ENCODE assay signal across 10 cellular contexts in genomic region chr10:95247200-95247880, GRCh38. TPM values are rescaled to one million over a fixed set of nuclear protein-coding genes. Genes with fewer than 3 reads are reported as not detected.
DNase-seq lines count a peak whose midpoint lies in the region; ATAC-seq, FAIRE-seq and TF ChIP-seq lines count a peak whose summit lies in the region.
"Had no signal": no experiment of that assay in that cellular context is flagged by ENCODE, and none has a peak within 500 bp of the region (broad histone marks: within the 10 kb centered on the region; RNA-seq: fewer than 3 reads in every experiment).

No MANE protein-coding gene starts in this region.

- H3K4me2 ChIP-seq in A549, result peak overlapping the region; percentile 7; the same call in 1 of the 3 replicates

- TF ChIP-seq EP300 in A549 (IDR thresholded peaks at IDR 0.05), result no peak

- no peak for FAIRE-seq in A549 (lab: Jason Lieb, UNC)

- H3K36me3 ChIP-seq in muscle layer of duodenum (ENCODE audit: control insufficient read depth in 1 of 2, insufficient read depth in 2 of 2, low read length in 2 of 2), result peaks cover 0 to 28% of the 10 kb centered on the region in 2 donors

- no peak overlapping the region for H3K4me3 ChIP-seq in A549
- H3K4me3 ChIP-seq in muscle layer of duodenum (ENCODE audit: low read depth in 1 of 2, low read length in 2 of 2), result no peak overlapping the region

- POLR2A ChIA-PET in A549 (lab: Yijun Ruan, JAX), result interaction anchor here (1.5 kb wide), 1 partner anchor 42 kb away, joined by 4 read pairs; no protein-coding TSS in a partner anchor

- no peaks in the 10 kb centered on the region for H3K27me3 ChIP-seq in muscle layer of duodenum (ENCODE audit: low read depth, low read length)

- 42% methylated on average over 6 of the region's 6 CpGs for WGBS in A549 (ENCODE audit: missing lambda C conversion rate)

- CTCF ChIA-PET in A549 (lab: Yijun Ruan, JAX), result interaction anchor here (0.7 to 18.4 kb wide), 33 partner anchors 9 to 633 kb away, joined by 3 to 637 read pairs (median 8); partner anchors contain the start of gene PDLIM1

- no peak for TF ChIP-seq CTCF in A549 (IDR thresholded peaks at IDR 0.05)

- H3K9me3 ChIP-seq in A549 (no peaks in the 10 kb centered on the region), muscle layer of duodenum (ENCODE audit: control insufficient read depth in 1 of 2, low read length in 2 of 2) (no peaks in the 10 kb centered on the region)

- peak in 1 of 2 experiments; percentile 21; a peak in 3 of 6 replicates for ATAC-seq in A549
- ATAC-seq in HG03520 (IDR thresholded peaks at IDR 0.05; ENCODE audit: unreplicated experiment), result no peak
- no peak for ATAC-seq in HG03039 (IDR thresholded peaks at IDR 0.05; ENCODE audit: unreplicated experiment)
- ATAC-seq in HG03342 (IDR thresholded peaks at IDR 0.05; ENCODE audit: unreplicated experiment), result no peak

- DNase-seq in A549 (ENCODE audit: low read depth in 1 of 2, low spot score in 1 of 2) (no peak), LHCN-M2 (ENCODE audit: low read depth) (peak; percentile 45), dermis blood vessel endothelial cell (peak; percentile 39), hypothalamus (lab: John Stamatoyannopoulos, UW) (no peak)

- no peak for TF ChIP-seq RAD21 in A549 (conservative IDR thresholded peaks at IDR 0.05 in 1 of 2, IDR thresholded peaks at IDR 0.05 in 1 of 2)

- H3K27ac ChIP-seq in A549 (peak overlapping the region; percentile 20 to 33; a peak in 4 of 6 replicates), muscle layer of duodenum (ENCODE audit: low read length) (peak overlapping the region; percentile 49)
- H3K27ac ChIP-seq: C4-2B had no signal

- peaks cover 28% of the 10 kb centered on the region for H3K4me1 ChIP-seq in A549
- H3K4me1 ChIP-seq in muscle layer of duodenum (ENCODE audit: control insufficient read depth in 1 of 2, insufficient read depth in 2 of 2, low read length in 2 of 2), result peaks cover 4 to 15% of the 10 kb centered on the region in 2 donors

- TF ChIP-seq POLR2A in A549 (IDR thresholded peaks at IDR 0.05; ENCODE audit: low read length), result no peak

TF ChIP-seq in A549, 52 proteins besides CTCF, POLR2A, EP300 and RAD21:
- TF ChIP-seq GATA3 (IDR thresholded peaks at IDR 0.05; ENCODE audit: borderline replicate concordance) (no peak), USF2 (IDR thresholded peaks at IDR 0.05) (no peak), SREBF2 (IDR thresholded peaks at IDR 0.05) (no peak), BHLHE40 (IDR thresholded peaks at IDR 0.05; ENCODE audit: low read depth, low read length) (no peak), HOXA7 (CRISPR knock-in tag; IDR thresholded peaks at IDR 0.05) (no peak), NR3C1 (IDR thresholded peaks at IDR 0.05) (no peak), FOXS1 (CRISPR knock-in tag; IDR thresholded peaks at IDR 0.05) (no peak), ESRRA (IDR thresholded peaks at IDR 0.05; ENCODE audit: borderline replicate concordance, low read length) (no peak), TFCP2L1 (CRISPR knock-in tag; IDR thresholded peaks at IDR 0.05) (no peak), MAX (IDR thresholded peaks at IDR 0.05) (no peak), JUNB (IDR thresholded peaks at IDR 0.05) (no peak), FOSB (CRISPR knock-in tag; IDR thresholded peaks at IDR 0.05) (no peak), JUN (IDR thresholded peaks at IDR 0.05) (no peak), REST (IDR thresholded peaks at IDR 0.05) (no peak), ATOH8 (CRISPR knock-in tag; IDR thresholded peaks at IDR 0.05; ENCODE audit: low read depth) (no peak), KDM1A (IDR thresholded peaks at IDR 0.05; ENCODE audit: low read depth) (no peak), FOSL2 (IDR thresholded peaks at IDR 0.05) (no peak), FOSL2 (CRISPR knock-in tag; IDR thresholded peaks at IDR 0.05) (no peak), CBX8 (IDR thresholded peaks at IDR 0.05) (no peak), ZC3H11A (IDR thresholded peaks at IDR 0.05) (no peak), TP53 (CRISPR knock-in tag; IDR thresholded peaks at IDR 0.05) (no peak)

RNA-seq across cellular contexts. Expression of gene PDLIM1, which starts 43.5 kb away (rescaled TPM):
- 92.5 and 132 TPM in 2 replicates for polyA plus RNA-seq in A549 (2011; rRNA removed)
- 101 and 102 TPM in 2 replicates for polyA plus RNA-seq in A549 (2012; cell fraction: cytosol; rRNA removed)
- polyA plus RNA-seq in A549 (2012; cell fraction: nucleus; rRNA removed), result 58.7 and 96.7 TPM in 2 replicates
- 123 to 147 TPM (median 128 TPM) in 3 replicates for polyA plus RNA-seq in A549 (2017; fragmentation: RNase III; extraction: RNeasy Plus Mini Kit Qiagen cat#74134 plus additional on column Dnase treatment)
- polyA minus RNA-seq in A549 (2011; rRNA and poly(A)+ RNA removed), result 119 and 120 TPM in 2 replicates
- 5.1 and 6.3 TPM in 2 replicates for total RNA-seq in LHCN-M2 (2014; rRNA removed)
- polyA plus RNA-seq in LHCN-M2 (2012), result 167 TPM
- total RNA-seq in dermis blood vessel endothelial cell, result 62.5 and 188 TPM in 2 replicates

RNA-seq across cellular contexts. Expression of gene ACSM6, which starts 53.3 kb away (rescaled TPM):
- polyA plus RNA-seq in A549 (2011; rRNA removed), result not detected in 2 replicates
- not detected in 2 replicates for polyA plus RNA-seq in A549 (2012; cell fraction: cytosol; rRNA removed)
- not detected in 2 replicates for polyA plus RNA-seq in A549 (2012; cell fraction: nucleus; rRNA removed)
- not detected in 3 replicates for polyA plus RNA-seq in A549 (2017; fragmentation: RNase III; extraction: RNeasy Plus Mini Kit Qiagen cat#74134 plus additional on column Dnase treatment)
- polyA minus RNA-seq in A549 (2011; rRNA and poly(A)+ RNA removed), result not detected in 2 replicates
- total RNA-seq in LHCN-M2 (2014; rRNA removed), result not detected in 2 replicates
- not detected for polyA plus RNA-seq in LHCN-M2 (2012)
- total RNA-seq in dermis blood vessel endothelial cell, result not detected in 2 replicates
- total RNA-seq: lung microvascular endothelial cell had no signal

Comparison
In these comparisons a context has a peak if more than half of its experiments do, and no peak if none do; other contexts are left out.
1. DNase-seq: peak in LHCN-M2 (single experiment) and dermis blood vessel endothelial cell (single experiment); none in A549 (0 of 2) and hypothalamus (0 of 51).